8 cellular contexts compared by ENCODE assay signal in the genomic region with DNA sequence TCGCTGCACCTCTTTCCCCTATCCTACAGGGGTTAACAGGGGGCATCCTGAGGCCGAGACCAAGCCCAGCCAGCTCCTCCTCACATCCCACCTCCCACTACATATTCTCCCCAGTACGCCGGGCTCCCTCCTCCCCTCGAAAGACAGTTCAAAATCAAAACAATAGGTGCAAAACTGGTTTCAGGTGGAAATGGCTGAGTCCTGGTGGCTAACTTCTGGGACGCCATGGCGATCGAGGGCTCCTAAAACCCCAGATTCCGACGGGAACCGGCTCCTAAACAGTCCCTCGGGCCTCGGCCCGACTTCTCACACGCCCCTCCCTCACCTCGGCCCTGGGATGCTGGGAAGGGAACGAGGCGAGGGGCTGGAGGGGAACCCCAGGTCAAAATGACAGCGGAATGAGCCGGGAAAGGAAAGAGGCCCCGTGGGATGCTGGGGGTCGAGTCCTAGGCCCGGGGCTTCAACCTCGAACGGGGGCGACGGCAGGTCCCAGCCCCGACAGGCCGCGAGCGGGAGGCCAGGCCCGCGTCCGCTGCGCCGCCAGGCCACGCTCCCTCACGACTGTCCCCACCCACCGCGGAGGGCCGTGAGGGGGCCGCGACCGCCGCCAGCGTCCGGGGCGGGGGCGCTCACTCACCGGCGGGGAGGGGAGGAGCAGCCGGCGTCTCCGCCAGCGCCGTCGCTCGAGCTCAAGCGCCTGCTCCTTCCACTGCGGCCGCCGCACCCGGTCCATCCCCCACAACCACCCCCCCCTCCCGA. TPM values are rescaled to one million over a fixed set of nuclear protein-coding genes. Genes with fewer than 3 reads are reported as not detected.
DNase-seq lines count a peak whose midpoint lies in the region; TF ChIP-seq lines count a peak whose summit lies in the region.

No MANE protein-coding gene starts in this region.

- DNase-seq in NCI-H2227 (lab: John Stamatoyannopoulos, UW; ENCODE audit: unreplicated experiment) (peak; percentile 88), NCI-H2227 treated with DMSO at 0.1 percent for 48 hours (lab: John Stamatoyannopoulos, UW) (no peak), H7 (peak; percentile 84), MM.1S (peak; percentile 75), dermis blood vessel endothelial cell (peak; percentile 69), medulla oblongata (ENCODE audit: extremely low spot score) (peak; percentile 48)
- DNase-seq in activated CD4-positive, alpha-beta T cell treated with anti-CD3 and anti-CD28 coated beads, Interleukin-2, amount 10 ng/mL, durations not matched to agents 24 days and 14 days: peak; percentile 93
- peak; percentile 58 to 66 for DNase-seq in stimulated activated CD8-positive, alpha-beta memory T cell treated with anti-CD3 and anti-CD28 coated beads, Interleukin-15, amount 100 ng/mL, for 4 hours (ENCODE audit: low read depth in 2 of 2)

- H3K4me3 ChIP-seq in H7 (ENCODE audit: insufficient read depth, low read depth, low read length) (peak overlapping the region; percentile 79), MM.1S (ENCODE audit: low read length) (peak overlapping the region; percentile 97)

- no peaks in the 10 kb centered on the region for H4K20me1 ChIP-seq in MM.1S (ENCODE audit: insufficient read depth, low read length)

- H3K4me3 Mint-ChIP-seq in activated CD4-positive, alpha-beta T cell treated with anti-CD3 and anti-CD28 coated beads, Interleukin-2, amount 10 ng/mL, durations not matched to agents 24 days and 14 days: peak overlapping the region; percentile 91

- peak overlapping the region; percentile 86 for H3K27ac Mint-ChIP-seq in activated CD4-positive, alpha-beta T cell treated with anti-CD3 and anti-CD28 coated beads, Interleukin-2, amount 10 ng/mL, durations not matched to agents 24 days and 14 days

- H3F3A ChIP-seq in MM.1S (ENCODE audit: insufficient read depth, low read length): peaks cover 35% of the 10 kb centered on the region

- peak overlapping the region; percentile 96 for H3K27ac ChIP-seq in MM.1S (ENCODE audit: low read length)

- peaks cover 34% of the 10 kb centered on the region for H3K4me1 ChIP-seq in MM.1S (ENCODE audit: low read length)

- peaks cover 4% of the 10 kb centered on the region for H3K36me3 Mint-ChIP-seq in activated CD4-positive, alpha-beta T cell treated with anti-CD3 and anti-CD28 coated beads, Interleukin-2, amount 10 ng/mL, durations not matched to agents 24 days and 14 days (ENCODE audit: low read depth)

- H3K36me3 ChIP-seq in H7 (replicated peaks; ENCODE audit: control insufficient read depth, insufficient read depth, low read length) (0 out of 2 replicates have a peak, but pooled peaks cover 1% of the 10 kb centered on the region), MM.1S (replicated peaks; ENCODE audit: insufficient read depth, low read length) (no peaks in the 10 kb centered on the region)

- H3K9me2 ChIP-seq in MM.1S (replicated peaks; ENCODE audit: insufficient read depth, low read length): no peaks in the 10 kb centered on the region

- no peak; the same call in 1 of the 2 replicates for TF ChIP-seq CTCF in MM.1S (IDR thresholded peaks at IDR 0.05; ENCODE audit: low read length)

- H3K9me3 ChIP-seq in MM.1S (replicated peaks; ENCODE audit: insufficient read depth, low read length): no peaks in the 10 kb centered on the region

- no peaks in the 10 kb centered on the region for H3K27me3 Mint-ChIP-seq in activated CD4-positive, alpha-beta T cell treated with anti-CD3 and anti-CD28 coated beads, Interleukin-2, amount 10 ng/mL, durations not matched to agents 24 days and 14 days

- no peaks in the 10 kb centered on the region for H3K9me3 Mint-ChIP-seq in activated CD4-positive, alpha-beta T cell treated with anti-CD3 and anti-CD28 coated beads, Interleukin-2, amount 10 ng/mL, durations not matched to agents 24 days and 14 days

- peaks cover 49% of the 10 kb centered on the region for H3K79me2 ChIP-seq in MM.1S (ENCODE audit: low read length)

- peaks cover 40% of the 10 kb centered on the region for H3K4me1 Mint-ChIP-seq in activated CD4-positive, alpha-beta T cell treated with anti-CD3 and anti-CD28 coated beads, Interleukin-2, amount 10 ng/mL, durations not matched to agents 24 days and 14 days

- intact Hi-C loops in activated CD4-positive, alpha-beta T cell treated with anti-CD3 and anti-CD28 coated beads, Interleukin-2, amount 10 ng/mL, durations not matched to agents 24 days and 14 days (cut with micrococcal nuclease): loop anchor here (1.0 to 5.0 kb wide), 4 partner anchors 66 to 453 kb away; a partner anchor contains a TSS

- peak overlapping the region; percentile 99 for H3K9ac ChIP-seq in MM.1S (ENCODE audit: low read length)

- H3K27me3 ChIP-seq in H7 (ENCODE audit: control insufficient read depth, insufficient read depth, low read length) (no peaks in the 10 kb centered on the region), MM.1S (replicated peaks; ENCODE audit: insufficient read depth, low read length) (no peaks in the 10 kb centered on the region)

- peak overlapping the region; percentile 86 for H3K4me2 ChIP-seq in MM.1S (ENCODE audit: low read depth, low read length)

- peak overlapping the region; percentile 89 for H2AFZ ChIP-seq in MM.1S (ENCODE audit: low read length)

RNA-seq across cellular contexts. Expression of a gene that starts 0.5 kb away (rescaled TPM):
- 24.5 and 29.9 TPM in 2 replicates for total RNA-seq in H7 (2014; rRNA removed; shearing (Covaris generic))
- total RNA-seq in activated CD4-positive, alpha-beta T cell treated with anti-CD3 and anti-CD28 coated beads, Interleukin-2, amount 10 ng/mL, durations not matched to agents 24 days and 14 days: 19.2 and 21.0 TPM in 2 replicates
- 18.5 and 21.7 TPM in 2 replicates for total RNA-seq in dermis blood vessel endothelial cell
